13 cellular contexts compared by ENCODE assay signal in genomic region chr12:31224768-31225448, GRCh38.
"Had no signal": no experiment of that assay in that cellular context is flagged by ENCODE, and none has a peak within 500 bp of the region (broad histone marks: within the 10 kb centered on the region; RNA-seq: fewer than 3 reads in every experiment).

No MANE protein-coding gene starts in this region.

- DNase-seq: activated CD4-positive, alpha-beta T cell treated with anti-CD3 and anti-CD28 coated beads for 4 hours; activated CD8-positive, alpha-beta T cell treated with anti-CD3 and anti-CD28 coated beads for 36 hours; activated effector memory CD4-positive, alpha-beta T cell treated with anti-CD3 and anti-CD28 coated beads, Interleukin-2, amount 50 U/mL, for 16 hours; activated T-cell treated with anti-CD3 and anti-CD28 coated beads, Interleukin-2, amount 50 U/mL, for 4 hours; adrenal gland; dorsolateral prefrontal cortex; left ventricle myocardium superior; right cardiac atrium; stimulated activated naive CD8-positive, alpha-beta T cell treated with anti-CD3 and anti-CD28 coated beads, Interleukin-15, amount 100 ng/mL, for 72 hours; T-helper 17 cell; upper lobe of left lung had no signal

- H3K4me3 ChIP-seq: adrenal gland, dorsolateral prefrontal cortex, prostate gland, upper lobe of left lung had no signal

- H3K36me3 ChIP-seq: adrenal gland, prostate gland, upper lobe of left lung had no signal

- ATAC-seq: activated CD8-positive, alpha-beta T cell treated with anti-CD3 and anti-CD28 coated beads for 36 hours; activated T-cell treated with anti-CD3 and anti-CD28 coated beads, Interleukin-2, amount 50 U/mL, for 4 hours; left ventricle myocardium superior; right cardiac atrium; stimulated activated naive CD8-positive, alpha-beta T cell treated with anti-CD3 and anti-CD28 coated beads, Interleukin-15, amount 100 ng/mL, for 72 hours; T-helper 17 cell had no signal

- H3K27me3 ChIP-seq: adrenal gland, dorsolateral prefrontal cortex, upper lobe of left lung had no signal

- H3K9me3 ChIP-seq: adrenal gland, prostate gland, upper lobe of left lung had no signal

- FAIRE-seq: endometrium had no signal

- H3K27ac ChIP-seq: adrenal gland, dorsolateral prefrontal cortex, prostate gland, upper lobe of left lung had no signal

- H3K4me1 ChIP-seq: adrenal gland, prostate gland, upper lobe of left lung had no signal
